8 cellular contexts compared by ENCODE assay signal in genomic region chr1:112508242-112509004, GRCh38. TPM values are rescaled to one million over a fixed set of nuclear protein-coding genes. Genes with fewer than 3 reads are reported as not detected.
A peak's percentile ranks its signal among the peaks of the same experiment; 100 is the strongest.
DNase-seq lines count a peak whose midpoint lies in the region; ATAC-seq and TF ChIP-seq lines count a peak whose summit lies in the region.

TSS of gene WNT2B (plus strand) at chr1:112508965. CDS start at chr1:112509263, 298 bp downstream.

- peak within 1 kb of the TSS; percentile 93 for H3K4me2 ChIP-seq in PC-9

- H3K4me3 Mint-ChIP-seq in glutamatergic neuron (ENCODE audit: unreplicated experiment): peak within 1 kb of the TSS; percentile 78
- peak within 1 kb of the TSS; percentile 62 for H3K4me3 Mint-ChIP-seq in progenitor cell of endocrine pancreas (ENCODE audit: low read depth)

- peaks cover 36% of the 10 kb centered on the region for H3K27me3 ChIP-seq in BE2C
- peaks cover 11% of the 10 kb centered on the region; the same call in 1 of the 2 replicates for H3K27me3 ChIP-seq in PC-9 (ENCODE audit: insufficient read depth, low read depth)

- H3K36me3 ChIP-seq in BE2C (no peaks in the 10 kb centered on the region), PC-9 (ENCODE audit: low read depth) (no peaks in the 10 kb centered on the region)

- no peaks in the 10 kb centered on the region for H3K9me2 ChIP-seq in PC-9 (ENCODE audit: insufficient read depth)

- no peaks in the 10 kb centered on the region for H3F3A ChIP-seq in PC-9 (ENCODE audit: insufficient read depth, low read depth)

- no TSS peak for BruUV-seq in PC-9 (replicated peaks; lab: Mats Ljungman, UMichigan)

- H3K79me2 ChIP-seq in PC-9 (ENCODE audit: low read depth): no peaks in the 10 kb centered on the region

- ATAC-seq in GM21423 (IDR thresholded peaks at IDR 0.05; ENCODE audit: unreplicated experiment): peak; percentile 51
- ATAC-seq in HG02970 (IDR thresholded peaks at IDR 0.05; ENCODE audit: low FRiP score, unreplicated experiment): no peak

- H3K27ac ChIP-seq in PC-9: no peak within 1 kb of the TSS

- DNase-seq in BE2C (peak; percentile 36), PC-9 (peak in 1 of 2 experiments; percentile 26), activated gamma-delta T cell (lab: John Stamatoyannopoulos, UW) (peak; percentile 44), glutamatergic neuron (peak; percentile 55), progenitor cell of endocrine pancreas (ENCODE audit: low spot score, unreplicated experiment) (no peak), NCI-H187 treated with DMSO at 0.1 percent for 48 hours (lab: John Stamatoyannopoulos, UW) (no peak)

- POLR2A ChIA-PET in PC-9 (lab: Charles Lee; ENCODE audit: unreplicated experiment): no interaction called here

- H3K4me1 Mint-ChIP-seq in glutamatergic neuron (ENCODE audit: low read depth, unreplicated experiment): peaks cover 2% of the 10 kb centered on the region
- no peaks in the 10 kb centered on the region for H3K4me1 Mint-ChIP-seq in progenitor cell of endocrine pancreas (ENCODE audit: low read depth)

- CTCF ChIA-PET in PC-9 (lab: Charles Lee): no interaction called here

- peaks cover 2% of the 10 kb centered on the region for H3K9me3 Mint-ChIP-seq in glutamatergic neuron (ENCODE audit: unreplicated experiment)
- no peaks in the 10 kb centered on the region for H3K9me3 Mint-ChIP-seq in progenitor cell of endocrine pancreas (ENCODE audit: low read depth)

- H3K4me3 ChIP-seq in BE2C (ENCODE audit: low read depth, low read length) (peak within 1 kb of the TSS; percentile 53), PC-9 (peak within 1 kb of the TSS; percentile 71)

- no peak within 1 kb of the TSS for H3K27ac Mint-ChIP-seq in glutamatergic neuron (ENCODE audit: unreplicated experiment)
- no peak within 1 kb of the TSS for H3K27ac Mint-ChIP-seq in progenitor cell of endocrine pancreas

- H3K36me3 Mint-ChIP-seq in glutamatergic neuron (ENCODE audit: unreplicated experiment): no peaks in the 10 kb centered on the region
- no peaks in the 10 kb centered on the region for H3K36me3 Mint-ChIP-seq in progenitor cell of endocrine pancreas (ENCODE audit: insufficient read depth)

- no peak for TF ChIP-seq CTCF in BE2C (IDR thresholded peaks at IDR 0.05; ENCODE audit: low read depth, low read length)
- TF ChIP-seq CTCF in PC-9 (conservative IDR thresholded peaks at IDR 0.05): no peak; the same call in 1 of the 2 replicates
- TF ChIP-seq CTCF in glutamatergic neuron (IDR thresholded peaks at IDR 0.05; ENCODE audit: partially characterized antibody, unreplicated experiment): no peak
- TF ChIP-seq CTCF in progenitor cell of endocrine pancreas (IDR thresholded peaks at IDR 0.05; ENCODE audit: unreplicated experiment): no peak

- H3K4me1 ChIP-seq in BE2C (no peaks in the 10 kb centered on the region), PC-9 (replicated peaks; ENCODE audit: insufficient read depth) (0 out of 2 replicates have a peak, but pooled peaks cover 10% of the 10 kb centered on the region)

- peak within 1 kb of the TSS; percentile 89 for H2AFZ ChIP-seq in PC-9

- peaks cover 22% of the 10 kb centered on the region for H3K27me3 Mint-ChIP-seq in glutamatergic neuron (ENCODE audit: unreplicated experiment)
- peaks cover 91% of the 10 kb centered on the region for H3K27me3 Mint-ChIP-seq in progenitor cell of endocrine pancreas

- H3K9me3 ChIP-seq in BE2C: no peaks in the 10 kb centered on the region
- H3K9me3 ChIP-seq in PC-9 (ENCODE audit: insufficient read depth, low read depth): no peaks in the 10 kb centered on the region

- no peaks in the 10 kb centered on the region for H4K20me1 ChIP-seq in PC-9 (ENCODE audit: insufficient read depth)

- intact Hi-C loops in PC-9 (cut with micrococcal nuclease; ENCODE audit: unreplicated experiment): no loop called here

RNA-seq across cellular contexts. Expression of gene WNT2B, which starts in this region (rescaled TPM):
- 0.60 TPM for polyA plus RNA-seq in BE2C (2012; ENCODE audit: insufficient read depth, insufficient read length, low read depth)
- total RNA-seq in PC-9 (2021) (0.98 and 1.1 TPM in 2 replicates), glutamatergic neuron (ENCODE audit: unreplicated experiment) (4.0 TPM), progenitor cell of endocrine pancreas (0.77 and 1.6 TPM in 2 replicates)

Comparison
In these comparisons a context has a peak if more than half of its experiments do, and no peak if none do; other contexts are left out.
1. DNase-seq: peak in BE2C (single experiment), activated gamma-delta T cell (single experiment) and glutamatergic neuron (single experiment); none in progenitor cell of endocrine pancreas (single experiment) and NCI-H187 treated with DMSO at 0.1 percent for 48 hours (single experiment).